ENCODE assay signal across 31 cellular contexts in the genomic region with DNA sequence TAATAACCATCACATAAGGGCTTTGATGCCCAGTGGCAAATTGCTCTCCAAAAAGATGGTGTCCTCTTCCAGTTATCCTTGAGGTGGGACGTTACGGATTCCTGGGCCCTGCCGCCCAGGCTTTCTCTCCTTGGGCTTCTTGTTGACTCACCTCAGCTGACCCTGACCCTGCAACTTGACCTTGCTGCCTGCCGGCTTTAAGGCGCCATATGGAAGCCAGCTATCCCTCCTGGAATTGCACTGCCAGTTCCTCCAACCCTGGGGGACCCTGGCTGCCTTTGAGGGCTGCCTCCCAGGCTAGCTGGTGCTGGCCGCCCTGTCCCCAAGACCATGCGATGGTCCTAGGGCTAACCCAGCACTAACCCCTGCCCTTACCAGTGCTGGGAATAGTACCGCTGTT. TPM values are rescaled to one million over a fixed set of nuclear protein-coding genes. Genes with fewer than 3 reads are reported as not detected.
"Had no signal": no experiment of that assay in that cellular context is flagged by ENCODE, and none has a peak within 500 bp of the region (broad histone marks: within the 10 kb centered on the region; RNA-seq: fewer than 3 reads in every experiment).

No MANE protein-coding gene starts in this region.

- H3K9ac ChIP-seq: neural progenitor cell had no signal

- H2AFZ ChIP-seq: hepatocyte, neural progenitor cell had no signal

- H3K4me1 ChIP-seq: breast epithelium, foreskin keratinocyte had no signal

- ATAC-seq: activated naive CD8-positive, alpha-beta T cell treated with anti-CD3 and anti-CD28 coated beads, Interleukin-2, amount 50 U/mL, for 24 hours; activated T-cell treated with anti-CD3 and anti-CD28 coated beads, Interleukin-2, amount 50 U/mL, for 4 hours; activated T-helper 17 cell treated with anti-CD3 and anti-CD28 coated beads, Interleukin-2, amount 50 U/mL, for 72 hours; foreskin keratinocyte; left cardiac atrium; natural killer cell; SK-N-SH treated with all-trans-retinoic acid at 6 μM for 48 hours; stimulated activated naive B cell treated with anti-CD40 and anti-IgM and Interleukin-4, amounts not matched to agents 10 μg/mL and 1 μg/mL and 100 μg/mL, for 72 hours; T-helper 17 cell had no signal

- H3K4me3 ChIP-seq: breast epithelium, esophagus muscularis mucosa, hepatocyte, neural progenitor cell, smooth muscle cell, stomach, tibial artery had no signal

- H3K9me3 Mint-ChIP-seq: activated CD4-positive, alpha-beta memory T cell treated with anti-CD3 and anti-CD28 coated beads, Interleukin-2, amount 10 ng/mL, durations not matched to agents 7 days and 5 days; activated CD4-positive, alpha-beta T cell treated with anti-CD3 and anti-CD28 coated beads, Interleukin-2, amount 10 ng/mL, durations not matched to agents 7 days and 5 days; activated naive CD4-positive, alpha-beta T cell treated with anti-CD3 and anti-CD28 coated beads, Interleukin-2, amount 50 U/mL, for 24 hours; activated naive CD8-positive, alpha-beta T cell treated with anti-CD3 and anti-CD28 coated beads, Interleukin-2, amount 50 U/mL, for 24 hours; activated T-cell treated with anti-CD3 and anti-CD28 coated beads, Interleukin-2, amount 50 U/mL, for 4 hours; activated T-helper 17 cell treated with anti-CD3 and anti-CD28 coated beads, Interleukin-2, amount 50 U/mL, for 72 hours; memory B cell; natural killer cell; neural progenitor cell had no signal

- H3K4me3 Mint-ChIP-seq: activated CD4-positive, alpha-beta memory T cell treated with anti-CD3 and anti-CD28 coated beads, Interleukin-2, amount 10 ng/mL, durations not matched to agents 7 days and 5 days; activated CD4-positive, alpha-beta T cell treated with anti-CD3 and anti-CD28 coated beads, Interleukin-2, amount 10 ng/mL, durations not matched to agents 7 days and 5 days; activated naive CD4-positive, alpha-beta T cell treated with anti-CD3 and anti-CD28 coated beads, Interleukin-2, amount 50 U/mL, for 24 hours; activated naive CD8-positive, alpha-beta T cell treated with anti-CD3 and anti-CD28 coated beads, Interleukin-2, amount 50 U/mL, for 24 hours; activated T-cell treated with anti-CD3 and anti-CD28 coated beads, Interleukin-2, amount 50 U/mL, for 4 hours; activated T-helper 17 cell treated with anti-CD3 and anti-CD28 coated beads, Interleukin-2, amount 50 U/mL, for 72 hours; memory B cell; natural killer cell; neural progenitor cell; stimulated activated naive B cell treated with anti-CD40 and anti-IgM and Interleukin-4, amounts not matched to agents 10 μg/mL and 1 μg/mL and 100 μg/mL, for 72 hours; T-helper 17 cell had no signal

- H3K4me2 ChIP-seq: hepatocyte, neural progenitor cell, smooth muscle cell had no signal

- H3K27ac Mint-ChIP-seq: activated CD4-positive, alpha-beta memory T cell treated with anti-CD3 and anti-CD28 coated beads, Interleukin-2, amount 10 ng/mL, durations not matched to agents 7 days and 5 days; activated CD4-positive, alpha-beta T cell treated with anti-CD3 and anti-CD28 coated beads, Interleukin-2, amount 10 ng/mL, durations not matched to agents 7 days and 5 days; activated naive CD4-positive, alpha-beta T cell treated with anti-CD3 and anti-CD28 coated beads, Interleukin-2, amount 50 U/mL, for 24 hours; activated naive CD8-positive, alpha-beta T cell treated with anti-CD3 and anti-CD28 coated beads, Interleukin-2, amount 50 U/mL, for 24 hours; activated T-helper 17 cell treated with anti-CD3 and anti-CD28 coated beads, Interleukin-2, amount 50 U/mL, for 72 hours; memory B cell; natural killer cell; neural progenitor cell; stimulated activated naive B cell treated with anti-CD40 and anti-IgM and Interleukin-4, amounts not matched to agents 10 μg/mL and 1 μg/mL and 100 μg/mL, for 72 hours; T-helper 17 cell had no signal

- H3K27ac ChIP-seq: breast epithelium, esophagus muscularis mucosa, foreskin keratinocyte, hepatocyte, neural progenitor cell, stomach, tibial artery had no signal

- FAIRE-seq: colon had no signal

- H3K36me3 Mint-ChIP-seq: activated naive CD4-positive, alpha-beta T cell treated with anti-CD3 and anti-CD28 coated beads, Interleukin-2, amount 50 U/mL, for 24 hours; memory B cell; natural killer cell had no signal

- H3K36me3 ChIP-seq: breast epithelium, neural progenitor cell had no signal

- H3K27me3 ChIP-seq: breast epithelium, esophagus muscularis mucosa, foreskin keratinocyte, hepatocyte, neural progenitor cell, stomach, tibial artery had no signal

- DNase-seq: activated CD4-positive, alpha-beta memory T cell treated with anti-CD3 and anti-CD28 coated beads, Interleukin-2, amount 10 ng/mL, durations not matched to agents 7 days and 5 days; activated CD4-positive, alpha-beta T cell treated with anti-CD3 and anti-CD28 coated beads for 1 hour; activated CD4-positive, alpha-beta T cell treated with anti-CD3 and anti-CD28 coated beads, Interleukin-2, amount 10 ng/mL, durations not matched to agents 7 days and 5 days; activated CD8-positive, alpha-beta memory T cell treated with anti-CD3 and anti-CD28 coated beads, Interleukin-2, amount 50 U/mL, for 48 hours; activated naive CD8-positive, alpha-beta T cell treated with anti-CD3 and anti-CD28 coated beads, Interleukin-2, amount 50 U/mL, for 24 hours; activated T-cell treated with anti-CD3 and anti-CD28 coated beads, Interleukin-2, amount 50 U/mL, for 4 hours; amygdala; central memory CD4-positive, alpha-beta T cell; dermis blood vessel endothelial cell; effector CD4-positive, alpha-beta T cell; foreskin keratinocyte; islet precursor cell; left cardiac atrium; natural killer cell; stimulated activated CD4-positive, alpha-beta T cell treated with anti-CD3 and anti-CD28 coated beads, Interleukin-15, amount 100 ng/mL, for 24 hours; stimulated activated CD4-positive, alpha-beta T cell treated with anti-CD3 and anti-CD28 coated beads, Interleukin-2, amount 100 ng/mL, for 24 hours; stimulated activated naive B cell treated with anti-CD40 and anti-IgM and Interleukin-4, amounts not matched to agents 10 μg/mL and 1 μg/mL and 100 μg/mL, for 72 hours; stomach; T-helper 17 cell; T1000; tibial artery had no signal

- H3K79me2 ChIP-seq: hepatocyte had no signal

- H3K9me3 ChIP-seq: breast epithelium, esophagus muscularis mucosa, stomach, tibial artery had no signal

- H3K27me3 Mint-ChIP-seq: activated CD4-positive, alpha-beta T cell treated with anti-CD3 and anti-CD28 coated beads, Interleukin-2, amount 10 ng/mL, durations not matched to agents 7 days and 5 days; activated naive CD4-positive, alpha-beta T cell treated with anti-CD3 and anti-CD28 coated beads, Interleukin-2, amount 50 U/mL, for 24 hours; activated naive CD8-positive, alpha-beta T cell treated with anti-CD3 and anti-CD28 coated beads, Interleukin-2, amount 50 U/mL, for 24 hours; activated T-helper 17 cell treated with anti-CD3 and anti-CD28 coated beads, Interleukin-2, amount 50 U/mL, for 72 hours; memory B cell; stimulated activated naive B cell treated with anti-CD40 and anti-IgM and Interleukin-4, amounts not matched to agents 10 μg/mL and 1 μg/mL and 100 μg/mL, for 72 hours had no signal

RNA-seq across cellular contexts. Expression of a gene that starts 28.3 kb away (rescaled TPM):
- total RNA-seq: activated CD4-positive, alpha-beta T cell treated with anti-CD3 and anti-CD28 coated beads, Interleukin-2, amount 10 ng/mL, durations not matched to agents 7 days and 5 days had no signal
